1 cellular context compared by ENCODE assay signal in the genomic region with DNA sequence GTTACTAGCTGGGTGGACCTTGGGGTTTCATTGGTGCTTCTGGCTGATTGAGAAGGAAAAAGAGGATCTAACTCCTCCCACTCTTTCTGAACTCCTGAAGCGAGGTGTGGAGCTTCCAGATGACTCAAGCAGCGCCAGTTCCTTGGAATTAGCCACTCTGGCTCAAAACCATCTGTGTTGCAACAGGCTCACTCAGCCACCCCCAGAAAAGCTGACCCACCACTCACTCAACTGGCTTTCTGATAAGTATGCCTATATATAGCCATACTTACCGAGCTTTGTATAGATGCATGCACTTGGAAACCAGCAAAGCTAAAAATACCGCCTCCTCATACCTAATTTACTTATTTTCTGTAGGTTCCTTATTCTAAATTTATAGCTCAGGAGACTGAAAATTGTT.
TF ChIP-seq lines count a peak whose summit lies in the region.

No MANE protein-coding gene starts in this region.

TF ChIP-seq in K562, 482 proteins besides CTCF, POLR2A, EP300 and RAD21 (continued from another document):
- TF ChIP-seq TFAP4 (CRISPR knock-in tag; IDR thresholded peaks at IDR 0.05; ENCODE audit: borderline replicate concordance) = no peak
- no peak for TF ChIP-seq KDM1A (IDR thresholded peaks at IDR 0.05)
- no peak for TF ChIP-seq SMAD1 (IDR thresholded peaks at IDR 0.05; ENCODE audit: low read depth, low read length, partially characterized antibody)
- no peak for TF ChIP-seq RFX5 (IDR thresholded peaks at IDR 0.05; ENCODE audit: low read depth, low read length)
- TF ChIP-seq PCBP1 (IDR thresholded peaks at IDR 0.05; ENCODE audit: low read depth, low read length, poor library complexity, severe bottlenecking) = no peak
- no peak for TF ChIP-seq CTCFL (IDR thresholded peaks at IDR 0.05; ENCODE audit: borderline replicate concordance, insufficient read depth, low read depth, low read length, poor library complexity, severe bottlenecking)
- TF ChIP-seq NR1H2 (CRISPR knock-in tag; IDR thresholded peaks at IDR 0.05) = no peak
- no peak for TF ChIP-seq SMARCA5 (IDR thresholded peaks at IDR 0.05)
- TF ChIP-seq, protein P1, sequence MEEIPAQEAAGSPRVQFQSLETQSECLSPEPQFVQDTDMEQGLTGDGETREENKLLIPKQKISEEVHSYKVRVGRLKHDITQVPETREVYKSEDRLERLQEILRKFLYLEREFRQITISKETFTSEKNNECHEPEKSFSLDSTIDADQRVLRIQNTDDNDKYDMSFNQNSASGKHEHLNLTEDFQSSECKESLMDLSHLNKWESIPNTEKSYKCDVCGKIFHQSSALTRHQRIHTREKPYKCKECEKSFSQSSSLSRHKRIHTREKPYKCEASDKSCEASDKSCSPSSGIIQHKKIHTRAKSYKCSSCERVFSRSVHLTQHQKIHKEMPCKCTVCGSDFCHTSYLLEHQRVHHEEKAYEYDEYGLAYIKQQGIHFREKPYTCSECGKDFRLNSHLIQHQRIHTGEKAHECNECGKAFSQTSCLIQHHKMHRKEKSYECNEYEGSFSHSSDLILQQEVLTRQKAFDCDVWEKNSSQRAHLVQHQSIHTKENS (CRISPR knock-in tag; IDR thresholded peaks at IDR 0.05) = no peak
- no peak for TF ChIP-seq YBX1 (IDR thresholded peaks at IDR 0.05)
- no peak for TF ChIP-seq IRF1 (CRISPR knock-in tag; IDR thresholded peaks at IDR 0.05; ENCODE audit: borderline replicate concordance)
- no peak for TF ChIP-seq WHSC1 (IDR thresholded peaks at IDR 0.05; ENCODE audit: low read length)
- TF ChIP-seq ZNF175 (CRISPR knock-in tag; IDR thresholded peaks at IDR 0.05; ENCODE audit: low read depth) = no peak
- no peak for TF ChIP-seq USF2 (CRISPR knock-in tag; IDR thresholded peaks at IDR 0.05)
- TF ChIP-seq E2F3 (CRISPR knock-in tag; IDR thresholded peaks at IDR 0.05) = no peak
- TF ChIP-seq PHB2 (IDR thresholded peaks at IDR 0.05; ENCODE audit: low read depth) = no peak
- TF ChIP-seq DACH1 (IDR thresholded peaks at IDR 0.05; ENCODE audit: partially characterized antibody) = no peak
- no peak for TF ChIP-seq ETV6 (IDR thresholded peaks at IDR 0.05; ENCODE audit: borderline replicate concordance in 1 of 2, low read depth in 2 of 2, low read length in 1 of 2)
- TF ChIP-seq ETV6 (CRISPR knock-in tag; IDR thresholded peaks at IDR 0.05; ENCODE audit: borderline replicate concordance) = no peak
- TF ChIP-seq PATZ1 (CRISPR knock-in tag; IDR thresholded peaks at IDR 0.05; ENCODE audit: borderline replicate concordance) = no peak
- TF ChIP-seq JUN (IDR thresholded peaks at IDR 0.05; ENCODE audit: borderline replicate concordance, low read depth, low read length) = no peak
- TF ChIP-seq JUN (CRISPR knock-in tag; IDR thresholded peaks at IDR 0.05; ENCODE audit: borderline replicate concordance) = no peak
- peak in 1 of 2 experiments; percentile 12 for TF ChIP-seq AFF1 (IDR thresholded peaks at IDR 0.05; ENCODE audit: low read depth in 1 of 2, partially characterized antibody in 2 of 2)
- no peak for TF ChIP-seq ZNF445 (CRISPR knock-in tag; IDR thresholded peaks at IDR 0.05; ENCODE audit: low read depth)
- TF ChIP-seq ZKSCAN3 (CRISPR knock-in tag; IDR thresholded peaks at IDR 0.05) = no peak
- no peak for TF ChIP-seq ZNF785 (CRISPR knock-in tag; IDR thresholded peaks at IDR 0.05)
